1 cellular context compared by ENCODE assay signal in genomic region chr9:16487915-16488314, GRCh38.
TF ChIP-seq lines count a peak whose summit lies in the region.

No MANE protein-coding gene starts in this region.

TF ChIP-seq in GM23338, 12 proteins besides CTCF, POLR2A, EP300 and RAD21 (continued from another document):
- TF ChIP-seq ZNF462 (CRISPR knock-in tag; IDR thresholded peaks at IDR 0.05), result no peak
- TF ChIP-seq STAT1 (IDR thresholded peaks at IDR 0.05; ENCODE audit: unreplicated experiment), result no peak
- TF ChIP-seq EZH2phosphoT487 (IDR thresholded peaks at IDR 0.05; ENCODE audit: unreplicated experiment), result no peak
- TF ChIP-seq ZNF331 (CRISPR knock-in tag; IDR thresholded peaks at IDR 0.05; ENCODE audit: low read depth), result no peak
- no peak for TF ChIP-seq ZNF114 (CRISPR knock-in tag; IDR thresholded peaks at IDR 0.05)
